ENCODE assay signal across 18 cellular contexts in the genomic region with DNA sequence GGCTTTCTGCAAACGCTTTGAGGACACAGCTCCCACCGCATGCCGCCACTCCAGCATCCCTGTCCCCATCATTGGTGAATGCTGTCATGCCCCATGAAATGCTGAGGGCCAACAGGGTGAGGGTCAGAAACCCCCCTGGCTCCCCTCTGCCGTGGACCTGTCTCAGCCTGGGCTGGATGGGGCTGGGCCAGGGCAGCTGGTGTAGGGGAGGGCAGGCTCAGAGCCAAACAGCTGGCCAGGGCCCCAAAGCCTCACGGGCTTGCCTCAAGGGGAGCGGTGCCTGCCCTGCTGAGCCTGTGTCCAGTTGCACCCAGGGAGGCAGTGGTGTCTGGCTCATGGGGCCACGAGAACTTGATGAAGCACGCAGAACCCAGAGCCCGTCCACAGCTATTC. TPM values are rescaled to one million over a fixed set of nuclear protein-coding genes. Genes with fewer than 3 reads are reported as not detected.
DNase-seq lines count a peak whose midpoint lies in the region; ATAC-seq and TF ChIP-seq lines count a peak whose summit lies in the region.
"Had no signal": no experiment of that assay in that cellular context is flagged by ENCODE, and none has a peak within 500 bp of the region (broad histone marks: within the 10 kb centered on the region; RNA-seq: fewer than 3 reads in every experiment).

No MANE protein-coding gene starts in this region.

- intact Hi-C loops in right cardiac atrium (cut with DNase I) = no loop called here
- intact Hi-C loops in ovary (cut with DNase I) = no loop called here

- H3K4me3 ChIP-seq in right cardiac atrium (ENCODE audit: low read length) = no peak overlapping the region
- H3K4me3 ChIP-seq in osteoblast (ENCODE audit: insufficient read depth, low read length) = no peak overlapping the region
- H3K4me3 ChIP-seq in ovary = no peak overlapping the region

- no peaks in the 10 kb centered on the region for H3K27me3 Mint-ChIP-seq in effector memory CD8-positive, alpha-beta T cell

- TF ChIP-seq POLR2A in ovary (IDR thresholded peaks at IDR 0.05) = no peak

- H3K27me3 ChIP-seq in right cardiac atrium (ENCODE audit: control insufficient read depth, insufficient read depth) (no peaks in the 10 kb centered on the region), osteoblast (ENCODE audit: insufficient read depth, low read length) (no peaks in the 10 kb centered on the region), ovary (no peaks in the 10 kb centered on the region)

- H3K27ac ChIP-seq in right cardiac atrium (ENCODE audit: low read length) = peak overlapping the region; percentile 59
- no peak overlapping the region for H3K27ac ChIP-seq in osteoblast (ENCODE audit: low read depth, low read length)
- H3K27ac ChIP-seq in ovary = no peak overlapping the region
- H3K27ac ChIP-seq: C4-2B had no signal

- no peak for TF ChIP-seq EP300 in ovary (IDR thresholded peaks at IDR 0.05)

- no peak overlapping the region for H2AFZ ChIP-seq in osteoblast (ENCODE audit: low read length)

- H3K79me2 ChIP-seq in osteoblast (ENCODE audit: insufficient read depth, low read length) = no peaks in the 10 kb centered on the region

- peaks cover 40 to 59% of the 10 kb centered on the region in 2 donors for H3K4me1 Mint-ChIP-seq in effector memory CD8-positive, alpha-beta T cell (ENCODE audit: low read depth in 2 of 2)

- peak overlapping the region; percentile 70 to 91 for H3K27ac Mint-ChIP-seq in effector memory CD8-positive, alpha-beta T cell

- TF ChIP-seq CTCF in osteoblast (IDR thresholded peaks at IDR 0.05; ENCODE audit: extremely low read depth, low read depth, low read length) (no peak), ovary (IDR thresholded peaks at IDR 0.05) (no peak)

- 76% methylated on average over 9 of the region's 9 CpGs for WGBS in right cardiac atrium
- 81 to 90% (median 82%) methylated on average over 9 of the region's 9 CpGs for WGBS in ovary, 3 donors

- no peaks in the 10 kb centered on the region for H4K20me1 ChIP-seq in osteoblast (ENCODE audit: insufficient read depth, low read length)

- peaks cover 2% of the 10 kb centered on the region for H3K4me1 ChIP-seq in right cardiac atrium (ENCODE audit: control insufficient read depth, insufficient read depth, low read length)
- H3K4me1 ChIP-seq in osteoblast (ENCODE audit: insufficient read depth, low read length) = no peaks in the 10 kb centered on the region
- H3K4me1 ChIP-seq in ovary (ENCODE audit: insufficient read depth) = peaks cover 10% of the 10 kb centered on the region

- H3K9me3 Mint-ChIP-seq in effector memory CD8-positive, alpha-beta T cell = no peaks in the 10 kb centered on the region

- H3K4me3 Mint-ChIP-seq in effector memory CD8-positive, alpha-beta T cell = no peak overlapping the region

- H3K36me3 Mint-ChIP-seq in effector memory CD8-positive, alpha-beta T cell (ENCODE audit: insufficient read depth) = peaks cover 57% of the 10 kb centered on the region

- H3K36me3 ChIP-seq in osteoblast (ENCODE audit: insufficient read depth, low read length) (peaks cover 68% of the 10 kb centered on the region), ovary (no peaks in the 10 kb centered on the region)

- DNase-seq in activated effector memory CD4-positive, alpha-beta T cell treated with anti-CD3 and anti-CD28 coated beads, Interleukin-2, amount 50 U/mL, for 16 hours = peak; percentile 59
- no peak for DNase-seq in activated effector memory CD4-positive, alpha-beta T cell treated with Interleukin-2 at 50 U/mL for 16 hours
- no peak for DNase-seq in effector memory CD8-positive, alpha-beta T cell
- DNase-seq in right cardiac atrium (peak in 1 of 3 donors; percentile 70), osteoblast (ENCODE audit: insufficient read length, low spot score, missing footprints) (peak; percentile 59), ovary (no peak), Kasumi-1 (lab: John Stamatoyannopoulos, UW) (no peak)
- DNase-seq: GDM1, IMR-90, NCI-H1436, NCI-H2081, NCI-H526, RPMI8226 had no signal

- ATAC-seq in effector memory CD8-positive, alpha-beta T cell (replicated peaks) = no peak
- ATAC-seq in right cardiac atrium = peak; percentile 24 to 35
- no peak for ATAC-seq in GM18870 (IDR thresholded peaks at IDR 0.05; ENCODE audit: unreplicated experiment)
- ATAC-seq: HCT116 had no signal

- H3K9me3 ChIP-seq in right cardiac atrium (ENCODE audit: control insufficient read depth, low read length) (no peaks in the 10 kb centered on the region), osteoblast (ENCODE audit: low read depth, low read length) (no peaks in the 10 kb centered on the region), ovary (no peaks in the 10 kb centered on the region)

- H3K4me2 ChIP-seq in osteoblast (ENCODE audit: insufficient read depth, low read length) = no peak overlapping the region

RNA-seq across cellular contexts. Expression of a gene that starts 49.7 kb away (rescaled TPM):
- total RNA-seq in right cardiac atrium = 10 to 100 TPM in 2 of 4 donors, 1 to 10 TPM in 2; 7.1 to 12.0 (median 9.8) TPM
- 36.3 TPM for polyA plus RNA-seq in right cardiac atrium
- 0.29 and 1.4 TPM in 2 replicates for total RNA-seq in osteoblast
- 1 to 10 TPM in 5 of 7 donors, under 1 TPM in 2; 0.53 to 3.7 (median 2.3) TPM for total RNA-seq in ovary
- 10 to 100 TPM in 1 of 2 donors, 1 to 10 TPM in 1; 8.5 to 16.8 TPM for polyA plus RNA-seq in ovary
- total RNA-seq: A172, OCI-LY7 had no signal

Comparison
In these comparisons a context has a peak if more than half of its experiments do, and no peak if none do; other contexts are left out.
1. DNase-seq: peak in activated effector memory CD4-positive, alpha-beta T cell treated with anti-CD3 and anti-CD28 coated beads, Interleukin-2, amount 50 U/mL, for 16 hours (single experiment) and osteoblast (single experiment); none in activated effector memory CD4-positive, alpha-beta T cell treated with Interleukin-2 at 50 U/mL for 16 hours (single experiment), effector memory CD8-positive, alpha-beta T cell (0 of 3), ovary (0 of 5) and Kasumi-1 (0 of 2).
2. ATAC-seq: peak in right cardiac atrium (2 of 2); none in effector memory CD8-positive, alpha-beta T cell (single experiment) and GM18870 (single experiment).